In genomic region chr6:152298055-152298647, GRCh38 we compare ENCODE assay signal across 12 cellular contexts.
DNase-seq lines count a peak whose midpoint lies in the region; ATAC-seq and TF ChIP-seq lines count a peak whose summit lies in the region.
"Had no signal": no experiment of that assay in that cellular context is flagged by ENCODE, and none has a peak within 500 bp of the region (broad histone marks: within the 10 kb centered on the region; RNA-seq: fewer than 3 reads in every experiment).

No MANE protein-coding gene starts in this region.

- TF ChIP-seq CTCF in DOHH2 (IDR thresholded peaks at IDR 0.05; ENCODE audit: low read depth, low read length, poor library complexity, severe bottlenecking) (no peak), colonic mucosa (IDR thresholded peaks at IDR 0.05) (no peak)

- H3K9me2 ChIP-seq in DOHH2 (replicated peaks; ENCODE audit: control insufficient read depth, low read length) = no peaks in the 10 kb centered on the region

- H3K9ac ChIP-seq in colonic mucosa (ENCODE audit: low read depth in 2 of 2, low read length in 2 of 2) = no peak overlapping the region

- peaks cover 38% of the 10 kb centered on the region for H3F3A ChIP-seq in DOHH2 (ENCODE audit: control insufficient read depth, insufficient read depth)

- ATAC-seq in GM18511 (IDR thresholded peaks at IDR 0.05; ENCODE audit: unreplicated experiment) (peak; percentile 12), HG02571 (IDR thresholded peaks at IDR 0.05; ENCODE audit: unreplicated experiment) (peak; percentile 20), GM21367 (IDR thresholded peaks at IDR 0.05; ENCODE audit: unreplicated experiment) (no peak)
- ATAC-seq: stimulated activated effector memory CD8-positive, alpha-beta T cell treated with anti-CD3 and anti-CD28 coated beads, Interleukin-12 subunit alpha, Interleukin-12 subunit beta, amount 100 ng/mL, for 72 hours; upper lobe of right lung had no signal

- H3K36me3 ChIP-seq in DOHH2 (ENCODE audit: control insufficient read depth, low read length) (peaks cover 53% of the 10 kb centered on the region), colonic mucosa (no peaks in the 10 kb centered on the region)

- intact Hi-C loops in colonic mucosa (cut with DNase I) = no loop called here

- H3K79me2 ChIP-seq in DOHH2 (ENCODE audit: control insufficient read depth, low read length) = peaks cover 64% of the 10 kb centered on the region

- DNase-seq in colonic mucosa (no peak), dedifferentiated amniotic fluid mesenchymal stem cell (ENCODE audit: extremely low spot score) (no peak)
- no peak for DNase-seq in stimulated activated CD4-positive, alpha-beta T cell treated with anti-CD3 and anti-CD28 coated beads, Interleukin-2, amount 100 ng/mL, for 24 hours
- DNase-seq: DMS79; stimulated activated CD4-positive, alpha-beta T cell treated with anti-CD3 and anti-CD28 coated beads, Interleukin-2, amount 100 ng/mL, for 48 hours; upper lobe of right lung had no signal

- no peaks in the 10 kb centered on the region for H3K27me3 ChIP-seq in DOHH2 (ENCODE audit: control insufficient read depth, low read length)
- no peaks in the 10 kb centered on the region for H3K27me3 ChIP-seq in colonic mucosa
- H3K27me3 ChIP-seq: upper lobe of right lung had no signal

- H3K9me3 ChIP-seq in DOHH2 (ENCODE audit: control insufficient read depth, insufficient read depth, low read length) (no peaks in the 10 kb centered on the region), colonic mucosa (no peaks in the 10 kb centered on the region)
- H3K9me3 ChIP-seq: upper lobe of right lung had no signal

- H3K4me2 ChIP-seq in DOHH2 (ENCODE audit: low read length) = peak overlapping the region; percentile 99

- H3K4me3 ChIP-seq in DOHH2 (ENCODE audit: low read length) = peak overlapping the region; percentile 93
- H3K4me3 ChIP-seq in colonic mucosa = no peak overlapping the region
- H3K4me3 ChIP-seq: upper lobe of right lung had no signal

- H3K4me1 ChIP-seq in DOHH2 (ENCODE audit: control insufficient read depth, low read length) (peaks cover 63% of the 10 kb centered on the region), colonic mucosa (no peaks in the 10 kb centered on the region)

- no peaks in the 10 kb centered on the region for H4K20me1 ChIP-seq in DOHH2 (ENCODE audit: control insufficient read depth, insufficient read depth, low read depth, low read length)

- H3K27ac ChIP-seq in DOHH2 (ENCODE audit: low read depth, low read length) (peak overlapping the region; percentile 100), angular gyrus (ENCODE audit: low read depth, low read length) (peak overlapping the region; percentile 56), colonic mucosa (no peak overlapping the region)
- H3K27ac ChIP-seq: upper lobe of right lung had no signal
